ENCODE assay signal across 2 cellular contexts in genomic region chr2:69948963-69949645, GRCh38.
TF ChIP-seq lines count a peak whose summit lies in the region.

No MANE protein-coding gene starts in this region.

TF ChIP-seq in HEK293, 187 proteins besides CTCF, POLR2A, EP300 and RAD21:
- TF ChIP-seq ZNF704 (tag by site-specific recombination; IDR thresholded peaks at IDR 0.05), result no peak
- 0 out of 2 replicates have a peak, but pooled peaks have one; percentile 44 for TF ChIP-seq ZNF24 (tag by site-specific recombination; IDR thresholded peaks at IDR 0.05)

TF ChIP-seq in GM12878, 131 proteins besides CTCF, POLR2A, EP300 and RAD21:
- peak; percentile 83 for TF ChIP-seq ZNF24 (IDR thresholded peaks at IDR 0.05)
- no peak for TF ChIP-seq TCF12 (IDR thresholded peaks at IDR 0.05; ENCODE audit: low read depth, low read length)
TF ChIP-seq in GM12878: peak in this region for 1.
